ENCODE assay signal across 8 cellular contexts in genomic region chr19:23273594-23274412, GRCh38. TPM values are rescaled to one million over a fixed set of nuclear protein-coding genes. Genes with fewer than 3 reads are reported as not detected.
DNase-seq lines count a peak whose midpoint lies in the region; TF ChIP-seq lines count a peak whose summit lies in the region.

No MANE protein-coding gene starts in this region.

- peaks cover 18% of the 10 kb centered on the region; the same call in 1 of the 2 replicates for H3K79me2 ChIP-seq in SK-N-SH (ENCODE audit: insufficient read depth)

- no peaks in the 10 kb centered on the region for H3K9me3 Mint-ChIP-seq in activated naive CD8-positive, alpha-beta T cell treated with anti-CD3 and anti-CD28 coated beads for 36 hours
- H3K9me3 Mint-ChIP-seq in osteocyte (ENCODE audit: unreplicated experiment): no peaks in the 10 kb centered on the region

- H3K9ac ChIP-seq in ES-I3 (ENCODE audit: low read depth, low read length) (peak overlapping the region; percentile 95), SK-N-SH (peak overlapping the region; percentile 75)

- in situ Hi-C loops in HAP-1 (cut with MboI; ENCODE audit: low sequenced_read_pairs): no loop called here

- H3K27ac Mint-ChIP-seq in activated naive CD8-positive, alpha-beta T cell treated with anti-CD3 and anti-CD28 coated beads for 36 hours: peak overlapping the region; percentile 90
- peak overlapping the region; percentile 90 for H3K27ac Mint-ChIP-seq in osteocyte (ENCODE audit: unreplicated experiment)

- POLR2A ChIA-PET in SK-N-SH (lab: Yijun Ruan, JAX): interaction anchor here (0.6 to 1.8 kb wide), 5 partner anchors 24 to 528 kb away, joined by 3 to 17 read pairs (median 6); partner anchors contain the start of genes ZNF724, ZNF730 and ZNF91

- no peaks in the 10 kb centered on the region for H3K4me1 ChIP-seq in ES-I3 (ENCODE audit: insufficient read depth, low read length)
- H3K4me1 ChIP-seq in HAP-1: no peaks in the 10 kb centered on the region
- H3K4me1 ChIP-seq in SK-N-SH (ENCODE audit: control insufficient read depth in 1 of 2, insufficient read depth in 2 of 2, low read depth in 1 of 2, low read length in 1 of 2): no peaks in the 10 kb centered on the region; a peak in 1 of 4 replicates
- H3K4me1 ChIP-seq in thyroid gland: no peaks in the 10 kb centered on the region

- H3K27me3 ChIP-seq in HAP-1 (ENCODE audit: low read depth) (no peaks in the 10 kb centered on the region), SK-N-SH (ENCODE audit: insufficient read depth) (no peaks in the 10 kb centered on the region), thyroid gland (no peaks in the 10 kb centered on the region)

- CTCF ChIA-PET in SK-N-SH (lab: Yijun Ruan, JAX): interaction anchor here (0.6 to 1.3 kb wide), 3 partner anchors 10 to 200 kb away, joined by 3 to 8 read pairs (median 4); no protein-coding TSS in a partner anchor

- H3K4me3 ChIP-seq in HAP-1: peak overlapping the region; percentile 93
- peak overlapping the region; percentile 84 for H3K4me3 ChIP-seq in SK-N-SH (ENCODE audit: low read depth in 2 of 2, low read length in 1 of 2)
- peak overlapping the region; percentile 90 to 99 (median 90) for H3K4me3 ChIP-seq in thyroid gland (replicated peaks in 1 of 3)

- peak overlapping the region; percentile 91 for H3K4me3 Mint-ChIP-seq in activated naive CD8-positive, alpha-beta T cell treated with anti-CD3 and anti-CD28 coated beads for 36 hours
- H3K4me3 Mint-ChIP-seq in osteocyte (ENCODE audit: unreplicated experiment): peak overlapping the region; percentile 93

- no peaks in the 10 kb centered on the region for H3K9me2 ChIP-seq in SK-N-SH

- peak; percentile 4; the same call in 1 of the 2 replicates for TF ChIP-seq RAD21 in SK-N-SH (IDR thresholded peaks at IDR 0.05; ENCODE audit: low read length)

- peak overlapping the region; percentile 64 to 91; a peak in 3 of 4 replicates for H3K27ac ChIP-seq in SK-N-SH (ENCODE audit: low read depth in 2 of 2, low read length in 1 of 2)
- H3K27ac ChIP-seq in thyroid gland: peak overlapping the region; percentile 89 to 92 (median 90)

- H3K36me3 ChIP-seq in ES-I3 (ENCODE audit: insufficient read depth, low read length) (peaks cover 8% of the 10 kb centered on the region), HAP-1 (replicated peaks) (peaks cover 17% of the 10 kb centered on the region), SK-N-SH (replicated peaks in 1 of 2; ENCODE audit: control insufficient read depth in 1 of 2, insufficient read depth in 2 of 2, low read length in 1 of 2) (peaks cover 0 to 21% of the 10 kb centered on the region in 2 experiments), thyroid gland (no peaks in the 10 kb centered on the region)

- DNase-seq in HAP-1 (ENCODE audit: low spot score in 2 of 2) (peak; percentile 93 to 95), MV-4-11 (lab: John Stamatoyannopoulos, UW) (peak; percentile 92), SK-N-SH (peak; percentile 93), head of caudate nucleus (peak; percentile 87 to 98 (median 95)), osteocyte (ENCODE audit: extremely low spot score, unreplicated experiment) (peak; percentile 94), thyroid gland (peak; percentile 95 to 96)
- peak; percentile 91 for DNase-seq in activated naive CD8-positive, alpha-beta T cell treated with anti-CD3 and anti-CD28 coated beads for 36 hours

- intact Hi-C loops in head of caudate nucleus (cut with DNase I) (no loop called here), thyroid gland (cut with DNase I) (loop anchor here (10.0 kb wide), 1 partner anchor 121 kb away; the partner anchor contains the start of gene ZNF91)

- TF ChIP-seq EP300 in SK-N-SH (IDR thresholded peaks at IDR 0.05; ENCODE audit: borderline replicate concordance in 1 of 2, low read depth in 1 of 2, low read length in 1 of 2): no peak

- 3% methylated on average over 13 of the region's 50 CpGs for WGBS in SK-N-SH (ENCODE audit: low lambda C conversion rate)
- 0% methylated on average over 8 to 25 of the region's 50 CpGs for WGBS in thyroid gland, 2 donors

- H3K27me3 Mint-ChIP-seq in activated naive CD8-positive, alpha-beta T cell treated with anti-CD3 and anti-CD28 coated beads for 36 hours: no peaks in the 10 kb centered on the region
- H3K27me3 Mint-ChIP-seq in osteocyte (ENCODE audit: unreplicated experiment): no peaks in the 10 kb centered on the region

- H3K4me1 Mint-ChIP-seq in activated naive CD8-positive, alpha-beta T cell treated with anti-CD3 and anti-CD28 coated beads for 36 hours: peaks cover 23% of the 10 kb centered on the region
- H3K4me1 Mint-ChIP-seq in osteocyte (ENCODE audit: unreplicated experiment): peaks cover 14% of the 10 kb centered on the region

- H4K20me1 ChIP-seq in SK-N-SH (ENCODE audit: insufficient read depth): no peaks in the 10 kb centered on the region

- peak overlapping the region; percentile 89 for H2AFZ ChIP-seq in SK-N-SH (ENCODE audit: low read depth)

- H3K36me3 Mint-ChIP-seq in activated naive CD8-positive, alpha-beta T cell treated with anti-CD3 and anti-CD28 coated beads for 36 hours: peaks cover 30% of the 10 kb centered on the region
- peaks cover 16% of the 10 kb centered on the region for H3K36me3 Mint-ChIP-seq in osteocyte (ENCODE audit: unreplicated experiment)

- H3K9me3 ChIP-seq in ES-I3 (ENCODE audit: control insufficient read depth, insufficient read depth, low read length) (no peaks in the 10 kb centered on the region), HAP-1 (no peaks in the 10 kb centered on the region), SK-N-SH (no peaks in the 10 kb centered on the region), thyroid gland (no peaks in the 10 kb centered on the region)

- H3K4me2 ChIP-seq in SK-N-SH: peak overlapping the region; percentile 75

- TF ChIP-seq CTCF in SK-N-SH (IDR thresholded peaks at IDR 0.05): no peak
- TF ChIP-seq CTCF in osteocyte (IDR thresholded peaks at IDR 0.05): no peak
- no peak for TF ChIP-seq CTCF in thyroid gland (IDR thresholded peaks at IDR 0.05)

- no peaks in the 10 kb centered on the region for H3F3A ChIP-seq in SK-N-SH (replicated peaks; ENCODE audit: insufficient read depth)

- TF ChIP-seq POLR2A in thyroid gland (IDR thresholded peaks at IDR 0.05): peak in 1 of 2 donors; percentile 95

TF ChIP-seq in SK-N-SH, 30 proteins besides CTCF, POLR2A, EP300 and RAD21 (continues in another document):
- TF ChIP-seq IRF3 (IDR thresholded peaks at IDR 0.05; ENCODE audit: low read depth, low read length): no peak
- TF ChIP-seq ELF1 (IDR thresholded peaks at IDR 0.05): peak; percentile 44; the same call in 1 of the 2 replicates
- no peak for TF ChIP-seq SMC3 (IDR thresholded peaks at IDR 0.05; ENCODE audit: low read depth, low read length)
- no peak for TF ChIP-seq JUND (IDR thresholded peaks at IDR 0.05)
- no peak for TF ChIP-seq FOSL2 (IDR thresholded peaks at IDR 0.05; ENCODE audit: borderline replicate concordance, low read depth)
- peak; percentile 79 for TF ChIP-seq SIN3A (IDR thresholded peaks at IDR 0.05; ENCODE audit: borderline replicate concordance, low read depth, low read length)
- TF ChIP-seq RCOR1 (IDR thresholded peaks at IDR 0.05; ENCODE audit: low read length): no peak
- no peak for TF ChIP-seq USF2 (IDR thresholded peaks at IDR 0.05; ENCODE audit: borderline replicate concordance, low read depth, low read length)
- peak; percentile 71 for TF ChIP-seq CHD2 (IDR thresholded peaks at IDR 0.05; ENCODE audit: low read length, partially characterized antibody)
- TF ChIP-seq YY1 (IDR thresholded peaks at IDR 0.05; ENCODE audit: low read depth): peak; percentile 80
- TF ChIP-seq NRF1 (IDR thresholded peaks at IDR 0.05; ENCODE audit: low read depth, low read length): peak; percentile 51
- TF ChIP-seq ZBTB33 (IDR thresholded peaks at IDR 0.05; ENCODE audit: borderline replicate concordance, low read depth): no peak
- no peak for TF ChIP-seq NFIC (IDR thresholded peaks at IDR 0.05; ENCODE audit: borderline replicate concordance)
- no peak for TF ChIP-seq FOXJ3 (CRISPR knock-in tag; IDR thresholded peaks at IDR 0.05)
- peak; percentile 63; the same call in 1 of the 2 replicates for TF ChIP-seq RFX5 (IDR thresholded peaks at IDR 0.05; ENCODE audit: low read length)

RNA-seq across cellular contexts. Expression of gene ZNF724, which starts 23.6 kb away (rescaled TPM):
- 0.56 and 0.57 TPM in 2 replicates for polyA plus RNA-seq in SK-N-SH (2012; rRNA removed)
- polyA plus RNA-seq in SK-N-SH (2012; cell fraction: cytosol; rRNA removed): 0.73 and 1.0 TPM in 2 replicates
- 0.63 and 0.76 TPM in 2 replicates for polyA plus RNA-seq in SK-N-SH (2012; cell fraction: nucleus; rRNA removed)
- 10 to 100 TPM; 12.5 to 13.9 TPM for total RNA-seq in activated naive CD8-positive, alpha-beta T cell treated with anti-CD3 and anti-CD28 coated beads for 36 hours
- total RNA-seq in osteocyte (3.2 and 3.4 TPM in 2 replicates), thyroid gland (1 to 10 TPM; 1.5 to 3.1 (median 2.9) TPM)

Comparison
In these comparisons a context has a peak if more than half of its experiments do, and no peak if none do; other contexts are left out.
1. Peak in every context shown above with its lines: DNase-seq, H3K4me3 ChIP-seq and H3K27ac ChIP-seq.